In genomic region chr9:22469928-22470544, GRCh38 we compare ENCODE assay signal across 1 cellular context.
TF ChIP-seq lines count a peak whose summit lies in the region.

No MANE protein-coding gene starts in this region.

TF ChIP-seq in GM23338, 12 proteins besides CTCF, POLR2A, EP300 and RAD21 (continued from another document):
- no peak for TF ChIP-seq ETS1 (IDR thresholded peaks at IDR 0.05)
- TF ChIP-seq NANOG (IDR thresholded peaks at IDR 0.05; ENCODE audit: borderline replicate concordance), result no peak
- no peak for TF ChIP-seq CREB1 (CRISPR knock-in tag; IDR thresholded peaks at IDR 0.05; ENCODE audit: low read depth)
- no peak for TF ChIP-seq JUNB (IDR thresholded peaks at IDR 0.05; ENCODE audit: unreplicated experiment)
- TF ChIP-seq EZH2phosphoT487 (IDR thresholded peaks at IDR 0.05; ENCODE audit: unreplicated experiment), result no peak
- no peak for TF ChIP-seq EZH2 (IDR thresholded peaks at IDR 0.05; ENCODE audit: low read depth, unreplicated experiment)
